1 cellular context compared by ENCODE assay signal in genomic region chr17:8186787-8187516, GRCh38.
TF ChIP-seq lines count a peak whose summit lies in the region.

No MANE protein-coding gene starts in this region.

TF ChIP-seq in K562, 482 proteins besides CTCF, POLR2A, EP300 and RAD21 (continued from another document and continues in another):
- TF ChIP-seq, protein P1, sequence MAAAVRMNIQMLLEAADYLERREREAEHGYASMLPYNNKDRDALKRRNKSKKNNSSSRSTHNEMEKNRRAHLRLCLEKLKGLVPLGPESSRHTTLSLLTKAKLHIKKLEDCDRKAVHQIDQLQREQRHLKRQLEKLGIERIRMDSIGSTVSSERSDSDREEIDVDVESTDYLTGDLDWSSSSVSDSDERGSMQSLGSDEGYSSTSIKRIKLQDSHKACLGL (CRISPR knock-in tag; IDR thresholded peaks at IDR 0.05; ENCODE audit: borderline replicate concordance, poor library complexity, severe bottlenecking) = no peak
- TF ChIP-seq ZNF232 (CRISPR knock-in tag; IDR thresholded peaks at IDR 0.05) (no peak), CBX1 (IDR thresholded peaks at IDR 0.05; ENCODE audit: low read depth) (no peak), TFAP4 (CRISPR knock-in tag; IDR thresholded peaks at IDR 0.05; ENCODE audit: borderline replicate concordance) (peak; percentile 80), MAFG (tag; conservative IDR thresholded peaks at IDR 0.05) (no peak), ZNF165 (CRISPR knock-in tag; IDR thresholded peaks at IDR 0.05; ENCODE audit: borderline replicate concordance) (no peak), RB1 (IDR thresholded peaks at IDR 0.05; ENCODE audit: low read depth) (peak; percentile 24; the same call in 1 of the 2 replicates), ETV5 (CRISPR knock-in tag; IDR thresholded peaks at IDR 0.05; ENCODE audit: low read depth) (peak; percentile 19; the same call in 1 of the 2 replicates), HDAC6 (IDR thresholded peaks at IDR 0.05; ENCODE audit: low read depth, low read length) (no peak), ZNF449 (CRISPR knock-in tag; IDR thresholded peaks at IDR 0.05) (no peak), RFX7 (CRISPR knock-in tag; IDR thresholded peaks at IDR 0.05) (no peak), SIN3B (IDR thresholded peaks at IDR 0.05; ENCODE audit: low read depth) (peak; percentile 8; the same call in 1 of the 2 replicates), MCM7 (IDR thresholded peaks at IDR 0.05) (no peak), IFI16 (CRISPR knock-in tag; IDR thresholded peaks at IDR 0.05) (no peak), GATAD2B (IDR thresholded peaks at IDR 0.05; ENCODE audit: borderline replicate concordance) (no peak), SP2 (IDR thresholded peaks at IDR 0.05; ENCODE audit: extremely low read depth, low read depth, low read length, poor library complexity, severe bottlenecking) (no peak), BRD4 (IDR thresholded peaks at IDR 0.05) (no peak), CCNT2 (IDR thresholded peaks at IDR 0.05; ENCODE audit: borderline replicate concordance, extremely low read depth, insufficient read length, low read depth, low read length) (no peak), ZKSCAN8 (CRISPR knock-in tag; IDR thresholded peaks at IDR 0.05) (0 out of 2 replicates have a peak, but pooled peaks have one; percentile 54), CREBBP (IDR thresholded peaks at IDR 0.05; ENCODE audit: low read depth, low read length) (no peak), BCOR (IDR thresholded peaks at IDR 0.05) (peak; percentile 75; the same call in 1 of the 2 replicates), HNRNPUL1 (IDR thresholded peaks at IDR 0.05; ENCODE audit: low read length) (no peak), STAG1 (CRISPR knock-in tag; IDR thresholded peaks at IDR 0.05; ENCODE audit: borderline replicate concordance) (no peak), NRF1 (conservative IDR thresholded peaks at IDR 0.05 in 1 of 2, IDR thresholded peaks at IDR 0.05 in 1 of 2) (peak in 1 of 2 experiments; percentile 4; a peak in 1 of 4 replicates), FOXP4 (CRISPR knock-in tag; IDR thresholded peaks at IDR 0.05; ENCODE audit: borderline replicate concordance) (no peak), ZNF586 (CRISPR knock-in tag; conservative IDR thresholded peaks at IDR 0.05) (no peak), MECOM (CRISPR knock-in tag; IDR thresholded peaks at IDR 0.05) (no peak), PCBP2 (IDR thresholded peaks at IDR 0.05; ENCODE audit: low read depth, low read length, poor library complexity, severe bottlenecking) (no peak), NR2C1 (IDR thresholded peaks at IDR 0.05) (no peak), NR2C1 (tag; IDR thresholded peaks at IDR 0.05) (peak; percentile 32; the same call in 1 of the 2 replicates), ZNF263 (CRISPR knock-in tag; IDR thresholded peaks at IDR 0.05; ENCODE audit: borderline replicate concordance) (peak; percentile 1; the same call in 1 of the 2 replicates), PTTG1 (tag; IDR thresholded peaks at IDR 0.05; ENCODE audit: low read depth) (no peak), MIER1 (IDR thresholded peaks at IDR 0.05; ENCODE audit: low read depth) (no peak), FOXA1 (IDR thresholded peaks at IDR 0.05; ENCODE audit: borderline replicate concordance) (no peak), ZNF444 (CRISPR knock-in tag; IDR thresholded peaks at IDR 0.05) (no peak), ESRRB (CRISPR knock-in tag; IDR thresholded peaks at IDR 0.05; ENCODE audit: borderline replicate concordance) (no peak), NFYB (IDR thresholded peaks at IDR 0.05; ENCODE audit: extremely low read depth, insufficient read length) (no peak), POLR2AphosphoS2 (IDR thresholded peaks at IDR 0.05; ENCODE audit: low read length) (no peak), EGR1 (conservative IDR thresholded peaks at IDR 0.05) (no peak; the same call in none of the 2 replicates), TSHZ1 (CRISPR knock-in tag; IDR thresholded peaks at IDR 0.05) (no peak), ZNF318 (IDR thresholded peaks at IDR 0.05; ENCODE audit: borderline replicate concordance in 1 of 2, low read depth in 1 of 2) (no peak), ZNF282 (CRISPR knock-in tag; IDR thresholded peaks at IDR 0.05) (no peak), SMAD4 (CRISPR knock-in tag; conservative IDR thresholded peaks at IDR 0.05) (0 out of 2 replicates have a peak, but pooled peaks have one; percentile 34), NR2F6 (CRISPR knock-in tag; IDR thresholded peaks at IDR 0.05) (no peak), PHF21A (IDR thresholded peaks at IDR 0.05; ENCODE audit: borderline replicate concordance, low read depth) (no peak), BRF1 (IDR thresholded peaks at IDR 0.05; ENCODE audit: borderline replicate concordance, extremely low read depth, insufficient read length) (peak; percentile 15), DDX20 (tag; IDR thresholded peaks at IDR 0.05; ENCODE audit: low read depth) (no peak)
- TF ChIP-seq, protein P2, sequence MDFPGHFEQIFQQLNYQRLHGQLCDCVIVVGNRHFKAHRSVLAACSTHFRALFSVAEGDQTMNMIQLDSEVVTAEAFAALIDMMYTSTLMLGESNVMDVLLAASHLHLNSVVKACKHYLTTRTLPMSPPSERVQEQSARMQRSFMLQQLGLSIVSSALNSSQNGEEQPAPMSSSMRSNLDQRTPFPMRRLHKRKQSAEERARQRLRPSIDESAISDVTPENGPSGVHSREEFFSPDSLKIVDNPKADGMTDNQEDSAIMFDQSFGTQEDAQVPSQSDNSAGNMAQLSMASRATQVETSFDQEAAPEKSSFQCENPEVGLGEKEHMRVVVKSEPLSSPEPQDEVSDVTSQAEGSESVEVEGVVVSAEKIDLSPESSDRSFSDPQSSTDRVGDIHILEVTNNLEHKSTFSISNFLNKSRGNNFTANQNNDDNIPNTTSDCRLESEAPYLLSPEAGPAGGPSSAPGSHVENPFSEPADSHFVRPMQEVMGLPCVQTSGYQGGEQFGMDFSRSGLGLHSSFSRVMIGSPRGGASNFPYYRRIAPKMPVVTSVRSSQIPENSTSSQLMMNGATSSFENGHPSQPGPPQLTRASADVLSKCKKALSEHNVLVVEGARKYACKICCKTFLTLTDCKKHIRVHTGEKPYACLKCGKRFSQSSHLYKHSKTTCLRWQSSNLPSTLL (IDR thresholded peaks at IDR 0.05) = peak; percentile 81; the same call in 1 of the 2 replicates
- TF ChIP-seq, protein P3, sequence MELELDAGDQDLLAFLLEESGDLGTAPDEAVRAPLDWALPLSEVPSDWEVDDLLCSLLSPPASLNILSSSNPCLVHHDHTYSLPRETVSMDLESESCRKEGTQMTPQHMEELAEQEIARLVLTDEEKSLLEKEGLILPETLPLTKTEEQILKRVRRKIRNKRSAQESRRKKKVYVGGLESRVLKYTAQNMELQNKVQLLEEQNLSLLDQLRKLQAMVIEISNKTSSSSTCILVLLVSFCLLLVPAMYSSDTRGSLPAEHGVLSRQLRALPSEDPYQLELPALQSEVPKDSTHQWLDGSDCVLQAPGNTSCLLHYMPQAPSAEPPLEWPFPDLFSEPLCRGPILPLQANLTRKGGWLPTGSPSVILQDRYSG (tag; conservative IDR thresholded peaks at IDR 0.05; ENCODE audit: low read depth) = no peak
